Comparison of ENCODE assay signal across 9 cellular contexts in the genomic region with DNA sequence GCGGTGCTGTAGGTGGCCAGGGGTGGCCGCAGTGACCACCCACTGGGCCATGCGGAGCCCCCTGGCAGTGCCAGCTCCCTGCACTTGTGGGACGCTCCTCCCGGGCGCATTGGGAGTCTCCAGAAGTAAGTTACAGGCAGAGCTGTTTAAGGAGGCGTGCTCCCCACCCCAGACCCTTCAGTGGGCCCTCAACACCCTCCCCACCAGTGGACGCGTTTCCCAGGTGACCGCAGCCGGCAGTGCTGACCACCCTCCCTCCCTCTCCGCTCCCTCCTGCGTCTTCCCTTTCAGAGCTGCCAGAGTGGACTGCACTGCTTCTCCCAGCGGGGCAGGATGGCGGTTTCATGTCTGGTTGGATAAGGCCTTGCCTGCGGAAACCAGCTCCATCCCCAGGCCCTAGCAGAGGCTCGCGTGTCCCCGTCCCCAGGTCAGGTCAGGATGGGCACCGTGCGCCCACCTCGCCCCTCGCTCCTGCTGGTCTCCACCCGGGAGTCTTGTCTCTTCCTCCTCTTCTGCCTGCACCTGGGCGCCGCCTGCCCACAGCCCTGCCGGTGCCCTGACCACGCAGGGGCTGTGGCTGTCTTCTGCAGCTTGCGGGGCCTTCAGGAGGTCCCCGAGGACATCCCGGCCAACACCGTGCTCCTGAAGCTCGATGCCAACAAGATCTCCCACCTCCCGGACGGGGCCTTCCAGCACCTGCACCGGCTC. TPM values are rescaled to one million over a fixed set of nuclear protein-coding genes. Genes with fewer than 3 reads are reported as not detected.
DNase-seq lines count a peak whose midpoint lies in the region; ATAC-seq and TF ChIP-seq lines count a peak whose summit lies in the region.
"Had no signal": no experiment of that assay in that cellular context is flagged by ENCODE, and none has a peak within 500 bp of the region (broad histone marks: within the 10 kb centered on the region; RNA-seq: fewer than 3 reads in every experiment).

No MANE protein-coding gene starts in this region.

- H3K9me3 ChIP-seq in muscle layer of colon (ENCODE audit: low read length) (no peaks in the 10 kb centered on the region), vagina (no peaks in the 10 kb centered on the region)

- H3K36me3 Mint-ChIP-seq in dendritic cell treated with granulocyte-macrophage colony-stimulating factor and Interleukin-4, amounts not matched to agents 40 ng/mL and 50 ng/mL, for 4 days (ENCODE audit: low read depth): peaks cover 15% of the 10 kb centered on the region

- H3K9ac ChIP-seq in muscle layer of colon (ENCODE audit: low read length): peak overlapping the region; percentile 15

- no peak for TF ChIP-seq POLR2A in vagina (IDR thresholded peaks at IDR 0.05)

- no peaks in the 10 kb centered on the region for H3K36me3 ChIP-seq in muscle layer of colon (ENCODE audit: insufficient read depth, low read length)
- no peaks in the 10 kb centered on the region for H3K36me3 ChIP-seq in vagina

- no peaks in the 10 kb centered on the region for H3K4me1 ChIP-seq in muscle layer of colon (ENCODE audit: insufficient read depth, low read length)
- peaks cover 9% of the 10 kb centered on the region for H3K4me1 ChIP-seq in vagina

- H3K4me3 ChIP-seq in muscle layer of colon (ENCODE audit: low read depth in 1 of 2, low read length in 2 of 2) (peak overlapping the region; percentile 60 to 64), vagina (peak overlapping the region; percentile 75 to 83)

- H3K4me3 Mint-ChIP-seq in dendritic cell treated with granulocyte-macrophage colony-stimulating factor and Interleukin-4, amounts not matched to agents 40 ng/mL and 50 ng/mL, for 4 days: peak overlapping the region; percentile 81

- peaks cover 42% of the 10 kb centered on the region for H3K4me1 Mint-ChIP-seq in dendritic cell treated with granulocyte-macrophage colony-stimulating factor and Interleukin-4, amounts not matched to agents 40 ng/mL and 50 ng/mL, for 4 days (ENCODE audit: low read depth)

- no peaks in the 10 kb centered on the region for H3K9me3 Mint-ChIP-seq in dendritic cell treated with granulocyte-macrophage colony-stimulating factor and Interleukin-4, amounts not matched to agents 40 ng/mL and 50 ng/mL, for 4 days

- peak; percentile 57 for DNase-seq in Right ventricle myocardium inferior (ENCODE audit: missing footprints)
- no peak for DNase-seq in Right ventricle myocardium superior
- DNase-seq in vagina (ENCODE audit: extremely low spot score in 2 of 2): no peak
- no peak for DNase-seq in stimulated activated CD4-positive, alpha-beta T cell treated with anti-CD3 and anti-CD28 coated beads, Interleukin-4, amount 100 ng/mL, for 4 hours
- no peak for DNase-seq in GM13976 (ENCODE audit: low spot score)
- DNase-seq: activated effector memory CD4-positive, alpha-beta T cell treated with Interleukin-2 at 50 U/mL for 16 hours had no signal

- intact Hi-C loops in Right ventricle myocardium inferior (cut with DNase I) (no loop called here), Right ventricle myocardium superior (cut with DNase I) (no loop called here), vagina (cut with DNase I) (loop anchor here (10.0 kb wide), 1 partner anchor 128 kb away; the partner anchor contains the start of gene KRTAP10-5)
- intact Hi-C loops in dendritic cell treated with granulocyte-macrophage colony-stimulating factor and Interleukin-4, amounts not matched to agents 40 ng/mL and 50 ng/mL, for 4 days (cut with micrococcal nuclease): loop anchor here (5.0 kb wide), 1 partner anchor 444 kb away; the partner anchor contains the start of gene TRAPPC10

- no peak for ATAC-seq in Right ventricle myocardium inferior
- ATAC-seq in Right ventricle myocardium superior (ENCODE audit: poor library complexity): no peak
- ATAC-seq in HG03095 (IDR thresholded peaks at IDR 0.05; ENCODE audit: unreplicated experiment): no peak

- TF ChIP-seq CTCF in vagina (IDR thresholded peaks at IDR 0.05) (no peak), GM13976 (IDR thresholded peaks at IDR 0.05; ENCODE audit: borderline replicate concordance, control extremely low read depth, extremely low read depth, insufficient read depth, missing control alignments) (no peak)

- no peaks in the 10 kb centered on the region for H3K27me3 ChIP-seq in muscle layer of colon (ENCODE audit: control insufficient read depth in 1 of 2, insufficient read depth in 2 of 2, low read length in 2 of 2)
- no peaks in the 10 kb centered on the region for H3K27me3 ChIP-seq in vagina

- H3K27me3 Mint-ChIP-seq in dendritic cell treated with granulocyte-macrophage colony-stimulating factor and Interleukin-4, amounts not matched to agents 40 ng/mL and 50 ng/mL, for 4 days: peaks cover 32% of the 10 kb centered on the region

- in situ Hi-C loops in GM13976 (cut with MboI; ENCODE audit: low sequenced_read_pairs, unreplicated experiment): loop anchor here (25.0 kb wide), 3 partner anchors 94 to 619 kb away; partner anchors contain the start of gene TRPM2

- H3K27ac Mint-ChIP-seq in dendritic cell treated with granulocyte-macrophage colony-stimulating factor and Interleukin-4, amounts not matched to agents 40 ng/mL and 50 ng/mL, for 4 days: peak overlapping the region; percentile 58

- H3K27ac ChIP-seq in muscle layer of colon (ENCODE audit: low read depth, low read length) (no peak overlapping the region), vagina (no peak overlapping the region)

RNA-seq across cellular contexts. Expression of gene LRRC3, which starts 1.1 kb away (rescaled TPM):
- total RNA-seq in Right ventricle myocardium inferior (3.3 TPM), Right ventricle myocardium superior (2.7 TPM), vagina (2.5 TPM)

Comparison
In these comparisons a context has a peak if more than half of its experiments do, and no peak if none do; other contexts are left out.
1. intact Hi-C loops: an anchor here in dendritic cell treated with granulocyte-macrophage colony-stimulating factor and Interleukin-4, amounts not matched to agents 40 ng/mL and 50 ng/mL, for 4 days (5.0 kb wide) and vagina (10.0 kb wide); none called in Right ventricle myocardium inferior and Right ventricle myocardium superior.